ENCODE assay signal across 8 cellular contexts in the genomic region with DNA sequence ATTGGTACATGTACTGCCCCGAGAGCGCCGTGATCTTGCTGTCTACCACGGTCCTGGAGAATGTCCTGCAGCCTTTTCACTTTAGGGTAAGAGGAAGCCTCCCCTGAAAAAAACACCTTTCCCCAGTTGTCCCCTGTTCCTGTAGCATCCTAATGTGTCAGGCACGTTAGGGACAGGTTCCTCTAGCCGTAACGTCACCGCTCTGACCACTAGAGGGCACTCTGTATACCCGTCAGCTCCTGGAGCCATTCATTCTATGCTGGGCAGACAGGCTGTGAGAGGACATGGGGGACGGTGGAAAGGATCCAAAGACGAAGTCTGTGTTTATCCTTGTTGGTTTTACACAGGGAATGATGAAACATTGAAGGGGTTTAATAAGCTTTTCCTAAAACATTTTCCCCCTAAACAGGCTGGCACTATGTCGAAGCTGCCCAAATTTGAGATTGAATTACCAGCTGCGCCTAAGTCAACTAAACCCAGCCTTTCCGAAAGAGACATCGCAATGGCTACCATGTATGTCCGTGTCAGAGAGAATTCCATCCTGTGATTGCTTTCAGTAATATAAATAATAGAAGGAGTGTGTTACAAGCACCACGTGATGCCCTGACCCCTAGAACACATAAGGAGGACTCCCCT. TPM values are rescaled to one million over a fixed set of nuclear protein-coding genes. Genes with fewer than 3 reads are reported as not detected.
DNase-seq lines count a peak whose midpoint lies in the region; ATAC-seq and TF ChIP-seq lines count a peak whose summit lies in the region.

No MANE protein-coding gene starts in this region.

- no peak overlapping the region for H2BK5ac ChIP-seq in IMR-90 (ENCODE audit: low read depth, low read length, poor library complexity, severe bottlenecking)

- no peak overlapping the region for H3K9ac ChIP-seq in IMR-90 (ENCODE audit: low read depth, low read length)

- intact Hi-C loops in Caco-2 (cut with micrococcal nuclease; ENCODE audit: unreplicated experiment) (loop anchor here (1.0 kb wide), 1 partner anchor 70 kb away; a partner anchor contains a TSS), IMR-90 (cut with micrococcal nuclease) (loop anchor here (1.0 to 2.0 kb wide), 3 partner anchors 71 to 296 kb away; a partner anchor contains a TSS), esophagus muscularis mucosa (cut with DNase I) (loop anchor here (2.0 to 10.0 kb wide), 3 partner anchors 71 to 299 kb away; a partner anchor contains a TSS), natural killer cell (cut with micrococcal nuclease) (loop anchor here (1.0 to 5.0 kb wide), 2 partner anchors 70 to 296 kb away; a partner anchor contains a TSS)

- H4K8ac ChIP-seq in IMR-90 (ENCODE audit: low read depth in 2 of 2, low read length in 2 of 2): no peak overlapping the region; a peak in 1 of 4 replicates

- ATAC-seq in GM21381 (IDR thresholded peaks at IDR 0.05; ENCODE audit: unreplicated experiment): peak; percentile 64
- peak; percentile 98 for ATAC-seq in IMR-90 (ENCODE audit: low read depth)
- ATAC-seq in natural killer cell: peak; percentile 95 to 99 (median 98)

- H3K27ac ChIP-seq in IMR-90 (ENCODE audit: insufficient read depth, low read length) (no peak overlapping the region), esophagus muscularis mucosa (replicated peaks in 1 of 4) (peak overlapping the region in 1 of 4 donors; percentile 41)

- H2AFZ ChIP-seq in IMR-90 (replicated peaks; ENCODE audit: low read length, poor library complexity): no peak overlapping the region

- H3K27me3 Mint-ChIP-seq in Caco-2 (ENCODE audit: insufficient read depth, unreplicated experiment) (no peaks in the 10 kb centered on the region), natural killer cell (ENCODE audit: low read depth in 2 of 2) (no peaks in the 10 kb centered on the region)

- H3K36me3 Mint-ChIP-seq in Caco-2 (ENCODE audit: insufficient read depth, unreplicated experiment): peaks cover 22% of the 10 kb centered on the region
- H3K36me3 Mint-ChIP-seq in natural killer cell: peaks cover 15% of the 10 kb centered on the region

- H2BK120ac ChIP-seq in IMR-90 (ENCODE audit: low read depth, low read length): no peak overlapping the region

- dilution Hi-C loops in IMR-90 (cut with HindIII; ENCODE audit: low sequenced_read_pairs, unreplicated experiment): no loop called here

- no peaks in the 10 kb centered on the region for H3K9me1 ChIP-seq in IMR-90 (ENCODE audit: insufficient read depth, low read length)

- H3K18ac ChIP-seq in IMR-90 (ENCODE audit: low read depth, low read length): no peak overlapping the region

- H3K4me1 ChIP-seq in Caco-2: peaks cover 4% of the 10 kb centered on the region; the same call in 1 of the 2 replicates
- H3K4me1 ChIP-seq in IMR-90 (ENCODE audit: control insufficient read depth, insufficient read depth, low read length): no peaks in the 10 kb centered on the region; the same call in 1 of the 2 replicates
- peaks cover 0 to 17% (median 8%) of the 10 kb centered on the region in 4 donors for H3K4me1 ChIP-seq in esophagus muscularis mucosa

- H3K4me1 Mint-ChIP-seq in Caco-2 (ENCODE audit: low read depth, unreplicated experiment) (no peaks in the 10 kb centered on the region), natural killer cell (peaks cover 13 to 19% of the 10 kb centered on the region in 2 donors)

- no peak overlapping the region for H3K56ac ChIP-seq in IMR-90 (ENCODE audit: extremely low read depth, insufficient read depth, low read length)

- no peak overlapping the region for H4K91ac ChIP-seq in IMR-90 (ENCODE audit: insufficient read depth, low read depth, low read length)

- POLR2A ChIA-PET in Caco-2 (lab: Charles Lee) (no interaction called here), IMR-90 (lab: Charles Lee; ENCODE audit: unreplicated experiment) (no interaction called here)

- H4K5ac ChIP-seq in IMR-90 (ENCODE audit: low read depth, low read length): no peak overlapping the region

- no peaks in the 10 kb centered on the region for H4K20me1 ChIP-seq in IMR-90 (ENCODE audit: insufficient read depth, low read length)

- H3K4me2 ChIP-seq in IMR-90 (ENCODE audit: low read depth, low read length): no peak overlapping the region

- no peak overlapping the region for H2BK20ac ChIP-seq in IMR-90 (ENCODE audit: low read depth, low read length)

- H3K23ac ChIP-seq in IMR-90 (ENCODE audit: low read depth, low read length): no peak overlapping the region

- H3K36me3 ChIP-seq in Caco-2 (ENCODE audit: control insufficient read depth, insufficient read depth, low read length) (no peaks in the 10 kb centered on the region), IMR-90 (ENCODE audit: control insufficient read depth, insufficient read depth, low read length) (peaks cover 24% of the 10 kb centered on the region), esophagus muscularis mucosa (peaks cover 50 to 93% (median 72%) of the 10 kb centered on the region in 4 donors)

- in situ Hi-C loops in IMR-90 (cut with MboI; ENCODE audit: low sequenced_read_pairs): loop anchor here (5.0 to 10.0 kb wide), 2 partner anchors 186 to 289 kb away; no protein-coding TSS in a partner anchor

- TF ChIP-seq EP300 in esophagus muscularis mucosa (IDR thresholded peaks at IDR 0.05): no peak

- H3K4me3 Mint-ChIP-seq in Caco-2 (ENCODE audit: unreplicated experiment) (no peak overlapping the region), natural killer cell (no peak overlapping the region)

- CTCF ChIA-PET in Caco-2 (lab: Charles Lee) (interaction anchor here (0.7 to 1.5 kb wide), 4 partner anchors 17 to 188 kb away, joined by 3 to 4 read pairs (median 4); no protein-coding TSS in a partner anchor), IMR-90 (lab: Yijun Ruan, JAX) (interaction anchor here (0.8 to 1.6 kb wide), 7 partner anchors 8 to 187 kb away, joined by 3 to 7 read pairs (median 5); no protein-coding TSS in a partner anchor)

- H3K79me1 ChIP-seq in IMR-90 (ENCODE audit: low read depth in 1 of 2, low read length in 2 of 2): peaks cover 0 to 3% of the 10 kb centered on the region in 2 experiments; a peak in 1 of 4 replicates

- no peak overlapping the region for H2AK9ac ChIP-seq in IMR-90 (replicated peaks; ENCODE audit: low read depth, low read length, poor library complexity)

- no peak overlapping the region for H3K4me3 ChIP-seq in Caco-2 (ENCODE audit: low read depth, low read length)
- no peak overlapping the region for H3K4me3 ChIP-seq in IMR-90 (ENCODE audit: insufficient read depth, low read depth, low read length)
- H3K4me3 ChIP-seq in esophagus muscularis mucosa: no peak overlapping the region

- no peak overlapping the region for H2BK15ac ChIP-seq in IMR-90 (ENCODE audit: low read depth, low read length)

- H3K27ac Mint-ChIP-seq in Caco-2 (ENCODE audit: unreplicated experiment) (no peak overlapping the region), natural killer cell (peak overlapping the region; percentile 58 to 59)

- WGBS in IMR-90 (ENCODE audit: extremely low coverage in 2 of 2, insufficient read length in 1 of 2), 2 experiments: 50% methylated on average over 4 of the region's 17 CpGs; no CpG with 5 or more reads in 1 of the 2 experiments
- WGBS in esophagus muscularis mucosa: 42% methylated on average over 17 of the region's 17 CpGs

- no peak overlapping the region for H3K4ac ChIP-seq in IMR-90 (ENCODE audit: low read depth, low read length)

- TF ChIP-seq RAD21 in IMR-90 (IDR thresholded peaks at IDR 0.05; ENCODE audit: low read length): peak; percentile 81

- no peak overlapping the region for H3K14ac ChIP-seq in IMR-90 (replicated peaks; ENCODE audit: low read depth, low read length)

- TF ChIP-seq CTCF in Caco-2 (IDR thresholded peaks at IDR 0.05; ENCODE audit: insufficient read depth in 1 of 2, low read depth in 1 of 2, low read length in 1 of 2, severe bottlenecking in 1 of 2, unreplicated experiment in 1 of 2): peak; percentile 51 to 68
- TF ChIP-seq CTCF in IMR-90 (conservative IDR thresholded peaks at IDR 0.05; ENCODE audit: low read depth, low read length): peak; percentile 81
- TF ChIP-seq CTCF in esophagus muscularis mucosa (IDR thresholded peaks at IDR 0.05): peak; percentile 70 to 89 (median 79)
- TF ChIP-seq CTCF in natural killer cell (IDR thresholded peaks at IDR 0.05): peak; percentile 79

- no peaks in the 10 kb centered on the region for H3K9me3 ChIP-seq in Caco-2
- H3K9me3 ChIP-seq in IMR-90 (ENCODE audit: control insufficient read depth, insufficient read depth, low read length): no peaks in the 10 kb centered on the region
- no peaks in the 10 kb centered on the region for H3K9me3 ChIP-seq in esophagus muscularis mucosa

- BruUV-seq in Caco-2 (replicated peaks; lab: Mats Ljungman, UMichigan): no TSS peak
- BruUV-seq in IMR-90 (replicated peaks; lab: Mats Ljungman, UMichigan): no TSS peak

- TF ChIP-seq POLR2A in IMR-90 (IDR thresholded peaks at IDR 0.05; ENCODE audit: low read depth, low read length): no peak
- no peak for TF ChIP-seq POLR2A in esophagus muscularis mucosa (IDR thresholded peaks at IDR 0.05; ENCODE audit: low read depth)

- DNase-seq in Caco-2 (peak; percentile 70 to 72), IMR-90 (peak; percentile 76), OCI-M1 (lab: John Stamatoyannopoulos, UW) (peak; percentile 93), activated T-cell treated with anti-CD3 and anti-CD28 coated beads for 48 hours (ENCODE audit: low read depth) (peak; percentile 55), esophagus muscularis mucosa (ENCODE audit: extremely low spot score) (no peak), natural killer cell (peak; percentile 57)
- peak; percentile 45 to 76 (median 61) for DNase-seq in stimulated activated naive CD4-positive, alpha-beta T cell (lab: John Stamatoyannopoulos, UW)

- H2AK5ac ChIP-seq in IMR-90 (ENCODE audit: low read depth, low read length): no peak overlapping the region

- H3K9me3 Mint-ChIP-seq in Caco-2 (ENCODE audit: unreplicated experiment) (no peaks in the 10 kb centered on the region), natural killer cell (no peaks in the 10 kb centered on the region)

- H3K27me3 ChIP-seq in Caco-2 (replicated peaks; ENCODE audit: control insufficient read depth, insufficient read depth, low read length): no peaks in the 10 kb centered on the region
- H3K27me3 ChIP-seq in IMR-90 (ENCODE audit: control insufficient read depth, insufficient read depth, low read length): no peaks in the 10 kb centered on the region
- no peaks in the 10 kb centered on the region for H3K27me3 ChIP-seq in esophagus muscularis mucosa

TF ChIP-seq in IMR-90, 13 proteins besides CTCF, POLR2A, EP300 and RAD21 (continues in another document):
- no peak for TF ChIP-seq MAZ (IDR thresholded peaks at IDR 0.05; ENCODE audit: borderline replicate concordance, low read depth, low read length)
- peak; percentile 76 for TF ChIP-seq SMC3 (IDR thresholded peaks at IDR 0.05; ENCODE audit: low read depth, low read length)

RNA-seq across cellular contexts. Expression of a gene that starts 12.7 kb away (rescaled TPM):
- total RNA-seq in Caco-2 (2022): 12.1 and 12.9 TPM in 2 replicates
- total RNA-seq in IMR-90 (2012; rRNA removed): 13.9 and 14.2 TPM in 2 replicates
- 12.8 and 18.0 TPM in 2 replicates for polyA plus RNA-seq in IMR-90 (2012; rRNA removed)
- 8.6 and 10.1 TPM in 2 replicates for polyA plus RNA-seq in IMR-90 (2012; cell fraction: cytosol; rRNA removed)
- 29.6 and 50.9 TPM in 2 replicates for polyA plus RNA-seq in IMR-90 (2012; cell fraction: nucleus; rRNA removed; ENCODE audit: low replicate concordance)
- 10 to 100 TPM; 24.9 to 41.0 (median 31.0) TPM for total RNA-seq in esophagus muscularis mucosa
- 10 to 100 TPM; 71.1 to 84.4 (median 77.2) TPM for total RNA-seq in natural killer cell
